ENCODE assay signal across 15 cellular contexts in the genomic region with DNA sequence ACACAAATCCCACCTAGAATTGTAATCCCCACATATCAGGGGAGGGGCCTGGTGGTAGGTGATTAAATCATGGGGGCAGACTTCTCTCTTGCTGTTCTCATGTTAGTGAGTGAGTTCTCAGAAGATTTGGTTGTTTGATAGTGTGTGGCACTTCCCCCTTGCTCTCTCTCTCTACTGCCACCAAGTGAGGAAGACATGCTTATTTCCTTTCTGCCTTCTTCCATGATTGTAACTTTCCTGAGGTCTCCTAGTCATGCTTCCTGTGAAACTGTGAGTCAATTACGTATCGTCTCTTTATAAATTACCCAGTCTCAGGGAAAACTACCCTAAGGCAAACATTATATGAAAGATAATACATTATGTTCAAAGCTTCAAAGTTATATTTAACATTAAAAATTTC.
A peak's percentile ranks its signal among the peaks of the same experiment; 100 is the strongest.
DNase-seq lines count a peak whose midpoint lies in the region; ATAC-seq and TF ChIP-seq lines count a peak whose summit lies in the region.
"Had no signal": no experiment of that assay in that cellular context is flagged by ENCODE, and none has a peak within 500 bp of the region (broad histone marks: within the 10 kb centered on the region; RNA-seq: fewer than 3 reads in every experiment).

No MANE protein-coding gene starts in this region.

- intact Hi-C loops in aorta (cut with DNase I) = no loop called here

- H3K9me2 ChIP-seq in DOHH2 (replicated peaks; ENCODE audit: control insufficient read depth, low read length) = no peaks in the 10 kb centered on the region

- H3F3A ChIP-seq in DOHH2 (ENCODE audit: control insufficient read depth, insufficient read depth) = no peaks in the 10 kb centered on the region

- no peak overlapping the region for H3K4me2 ChIP-seq in DOHH2 (ENCODE audit: low read length)
- H3K4me2 ChIP-seq: BLaER1 treated with 17β-estradiol and CSF1 and Interleukin-3, amounts not matched to agents 10 nM and 100 nM had no signal

- H3K27ac ChIP-seq in DOHH2 (ENCODE audit: low read depth, low read length) = no peak overlapping the region
- no peak overlapping the region for H3K27ac ChIP-seq in HEK293 (ENCODE audit: extremely low read depth, low read depth, low read length)
- no peak overlapping the region for H3K27ac ChIP-seq in aorta (ENCODE audit: low read depth in 1 of 2, low read length in 2 of 2)
- H3K27ac ChIP-seq: BLaER1 treated with 17β-estradiol and CSF1 and Interleukin-3, amounts not matched to agents 10 nM and 100 nM; dorsolateral prefrontal cortex; SJSA1; suprapubic skin had no signal

- H3K36me3 ChIP-seq in DOHH2 (ENCODE audit: control insufficient read depth, low read length) = no peaks in the 10 kb centered on the region
- no peaks in the 10 kb centered on the region for H3K36me3 ChIP-seq in HEK293 (ENCODE audit: control insufficient read depth in 2 of 2, insufficient read depth in 1 of 2, low read length in 2 of 2)
- no peaks in the 10 kb centered on the region for H3K36me3 ChIP-seq in aorta (ENCODE audit: control insufficient read depth in 1 of 2, insufficient read depth in 2 of 2, low read length in 1 of 2)
- H3K36me3 ChIP-seq in MG63 = peaks cover 3% of the 10 kb centered on the region; the same call in 1 of the 2 replicates
- H3K36me3 ChIP-seq: BLaER1 treated with 17β-estradiol and CSF1 and Interleukin-3, amounts not matched to agents 10 nM and 100 nM; SJSA1; suprapubic skin had no signal

- no peaks in the 10 kb centered on the region for H3K27me3 ChIP-seq in DOHH2 (ENCODE audit: control insufficient read depth, low read length)
- no peaks in the 10 kb centered on the region for H3K27me3 ChIP-seq in aorta (ENCODE audit: control insufficient read depth in 1 of 2, insufficient read depth in 2 of 2, low read length in 1 of 2)
- no peaks in the 10 kb centered on the region for H3K27me3 ChIP-seq in MG63
- H3K27me3 ChIP-seq: BLaER1 treated with 17β-estradiol and CSF1 and Interleukin-3, amounts not matched to agents 10 nM and 100 nM; dorsolateral prefrontal cortex; SJSA1; suprapubic skin had no signal

- POLR2A ChIA-PET in HEK293 (lab: Yijun Ruan, JAX) = no interaction called here

- H4K20me1 ChIP-seq in DOHH2 (ENCODE audit: control insufficient read depth, insufficient read depth, low read depth, low read length) = no peaks in the 10 kb centered on the region
- H4K20me1 ChIP-seq: BLaER1 treated with 17β-estradiol and CSF1 and Interleukin-3, amounts not matched to agents 10 nM and 100 nM had no signal

- H3K4me3 ChIP-seq in DOHH2 (ENCODE audit: low read length) (no peak overlapping the region), HEK293 (ENCODE audit: low read depth, low read length) (no peak overlapping the region), fibroblast of pulmonary artery (replicated peaks; ENCODE audit: low read depth, low read length) (no peak overlapping the region), aorta (ENCODE audit: low read length in 2 of 2) (no peak overlapping the region), MG63 (no peak overlapping the region)
- H3K4me3 ChIP-seq: BLaER1 treated with 17β-estradiol and CSF1 and Interleukin-3, amounts not matched to agents 10 nM and 100 nM; dorsolateral prefrontal cortex; SJSA1; suprapubic skin had no signal

- H3K4me1 ChIP-seq in DOHH2 (ENCODE audit: control insufficient read depth, low read length) (0 out of 2 replicates have a peak, but pooled peaks cover 3% of the 10 kb centered on the region), HEK293 (ENCODE audit: control insufficient read depth, insufficient read depth, low read length) (no peaks in the 10 kb centered on the region), aorta (ENCODE audit: control insufficient read depth in 1 of 2, insufficient read depth in 2 of 2, low read length in 2 of 2) (no peaks in the 10 kb centered on the region)
- H3K4me1 ChIP-seq: BLaER1 treated with 17β-estradiol and CSF1 and Interleukin-3, amounts not matched to agents 10 nM and 100 nM; SJSA1; suprapubic skin had no signal

- DNase-seq in RPMI7951 (ENCODE audit: low read depth) = peak; percentile 33
- DNase-seq in fibroblast of pulmonary artery (ENCODE audit: low read depth) = no peak
- no peak for DNase-seq in aorta
- DNase-seq in MG63 = no peak
- DNase-seq: activated CD4-positive, alpha-beta T cell treated with anti-CD3 and anti-CD28 coated beads, Interleukin-2, amount 50 U/mL, for 1 hour; activated naive CD4-positive, alpha-beta T cell; dorsolateral prefrontal cortex; NCI-H2171 treated with DMSO at 0.1 percent for 48 hours had no signal

- peak; percentile 50 for TF ChIP-seq CTCF in DOHH2 (IDR thresholded peaks at IDR 0.05; ENCODE audit: low read depth, low read length, poor library complexity, severe bottlenecking)
- TF ChIP-seq CTCF in HEK293 (tag by site-specific recombination; IDR thresholded peaks at IDR 0.05) = no peak
- TF ChIP-seq CTCF in fibroblast of pulmonary artery (IDR thresholded peaks at IDR 0.05; ENCODE audit: low read length, missing control alignments) = peak; percentile 5

- CTCF ChIA-PET in HEK293 (lab: Yijun Ruan, JAX) = interaction anchor here (0.9 kb wide), 1 partner anchor 259 kb away, joined by 4 read pairs; no protein-coding TSS in a partner anchor

- WGBS in aorta, 2 donors = 87 to 88% methylated on average over 2 of the region's 2 CpGs

- H3K9me3 ChIP-seq in DOHH2 (ENCODE audit: control insufficient read depth, insufficient read depth, low read length) (no peaks in the 10 kb centered on the region; the same call in 1 of the 2 replicates), HEK293 (ENCODE audit: control insufficient read depth, insufficient read depth, low read depth, low read length) (no peaks in the 10 kb centered on the region), aorta (ENCODE audit: control insufficient read depth, low read length) (no peaks in the 10 kb centered on the region), MG63 (peaks cover 7% of the 10 kb centered on the region)
- H3K9me3 ChIP-seq: SJSA1, suprapubic skin had no signal

- no peaks in the 10 kb centered on the region for H3K79me2 ChIP-seq in DOHH2 (ENCODE audit: control insufficient read depth, low read length)

- ATAC-seq in GM19463 (IDR thresholded peaks at IDR 0.05; ENCODE audit: unreplicated experiment) = no peak
- ATAC-seq in aorta (ENCODE audit: low FRiP score) = no peak
- ATAC-seq in HG03342 (IDR thresholded peaks at IDR 0.05; ENCODE audit: unreplicated experiment) = no peak

TF ChIP-seq in HEK293, 187 proteins besides CTCF, POLR2A, EP300 and RAD21:
- TF ChIP-seq REPIN1 (tag by site-specific recombination; IDR thresholded peaks at IDR 0.05; ENCODE audit: low read depth) = no peak
- TF ChIP-seq ZSCAN5A (tag by site-specific recombination; IDR thresholded peaks at IDR 0.05) = 0 out of 2 replicates have a peak, but pooled peaks have one; percentile 31
